9 cellular contexts compared by ENCODE assay signal in the genomic region with DNA sequence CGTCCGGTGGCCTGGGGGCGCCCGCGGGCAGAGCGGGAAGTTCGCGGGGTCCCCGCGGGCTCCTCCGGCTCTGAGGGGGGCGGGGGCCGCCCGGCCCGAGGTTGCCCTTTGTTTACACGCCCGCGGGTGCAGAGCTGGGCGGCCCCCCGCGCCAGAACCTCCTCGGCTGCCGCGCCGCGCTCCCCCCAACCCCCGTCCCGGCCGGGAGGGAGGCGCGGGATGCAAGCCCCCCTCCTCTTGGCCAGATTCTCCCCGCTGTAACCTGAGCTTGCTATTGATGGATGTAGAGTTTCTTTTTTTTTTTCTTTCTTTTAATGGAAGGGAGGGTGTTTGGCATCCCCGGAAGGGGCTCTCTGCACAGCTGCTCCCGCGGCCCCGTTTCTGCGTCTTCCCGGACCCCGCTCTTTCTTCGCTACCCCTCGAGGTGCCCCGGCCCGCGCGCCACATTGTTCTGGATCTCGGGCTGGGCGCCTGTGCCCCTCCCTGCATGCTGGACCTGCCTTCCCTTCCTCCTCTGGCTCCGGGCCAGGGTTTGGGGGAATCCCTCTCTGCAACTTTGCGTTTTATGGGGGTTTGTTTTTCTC. TPM values are rescaled to one million over a fixed set of nuclear protein-coding genes. Genes with fewer than 3 reads are reported as not detected.
A peak's percentile ranks its signal among the peaks of the same experiment; 100 is the strongest.
DNase-seq lines count a peak whose midpoint lies in the region; ATAC-seq and TF ChIP-seq lines count a peak whose summit lies in the region.
"Had no signal": no experiment of that assay in that cellular context is flagged by ENCODE, and none has a peak within 500 bp of the region (broad histone marks: within the 10 kb centered on the region; RNA-seq: fewer than 3 reads in every experiment).

No MANE protein-coding gene starts in this region.

- TF ChIP-seq CTCF in fibroblast of lung (conservative IDR thresholded peaks at IDR 0.05 in 1 of 2, IDR thresholded peaks at IDR 0.05 in 1 of 2; ENCODE audit: low read depth in 1 of 2, low read length in 2 of 2), result no peak

- peak; percentile 8 for ATAC-seq in HG02571 (IDR thresholded peaks at IDR 0.05; ENCODE audit: unreplicated experiment)
- no peak for ATAC-seq in HG03159 (IDR thresholded peaks at IDR 0.05; ENCODE audit: unreplicated experiment)

- peak overlapping the region; percentile 99 for H3K4me3 ChIP-seq in SJCRH30
- H3K4me3 ChIP-seq in fibroblast of lung (replicated peaks in 1 of 4; ENCODE audit: control extremely low read depth in 1 of 4, insufficient read depth in 1 of 4, low read depth in 3 of 4, low read length in 4 of 4), result peak overlapping the region; percentile 46 to 62 (median 54)
- peak overlapping the region; percentile 61 for H3K4me3 ChIP-seq in skeletal muscle cell (ENCODE audit: low read depth, low read length)

- H3K4me2 ChIP-seq in fibroblast of lung (ENCODE audit: extremely low read depth, insufficient read depth, low read length), result peak overlapping the region; percentile 74

- no peaks in the 10 kb centered on the region for H3K79me2 ChIP-seq in fibroblast of lung (ENCODE audit: control insufficient read depth, insufficient read depth, low read length)

- in situ Hi-C loops in Caki2 (cut with HindIII; ENCODE audit: low pct_unique_long_range_greater_than_20kb, low sequenced_read_pairs), result no loop called here

- peaks cover 40% of the 10 kb centered on the region for H3K36me3 ChIP-seq in SJCRH30
- peaks cover 1% of the 10 kb centered on the region for H3K36me3 ChIP-seq in fibroblast of lung (ENCODE audit: control insufficient read depth, insufficient read depth, low read length)

- H3K4me1 ChIP-seq in SJCRH30 (peaks cover 11% of the 10 kb centered on the region), fibroblast of lung (ENCODE audit: control insufficient read depth, extremely low read depth, insufficient read depth, low read length) (peaks cover 2% of the 10 kb centered on the region)

- H3K9me3 ChIP-seq in SJCRH30 (replicated peaks), result no peaks in the 10 kb centered on the region
- H3K9me3 ChIP-seq in fibroblast of lung (ENCODE audit: control insufficient read depth, insufficient read depth, low read depth, low read length), result no peaks in the 10 kb centered on the region

- H3K9ac ChIP-seq in fibroblast of lung (ENCODE audit: insufficient read depth, low read length), result peak overlapping the region; percentile 13

- peaks cover 16% of the 10 kb centered on the region for H3K27me3 ChIP-seq in SJCRH30
- peaks cover 35% of the 10 kb centered on the region for H3K27me3 ChIP-seq in fibroblast of lung (ENCODE audit: control insufficient read depth, insufficient read depth, low read length)

- no peak overlapping the region for H2AFZ ChIP-seq in fibroblast of lung (ENCODE audit: low read length)

- no peaks in the 10 kb centered on the region for H4K20me1 ChIP-seq in fibroblast of lung (ENCODE audit: control insufficient read depth, extremely low read depth, insufficient read depth, low read length)

- peak; percentile 26 for DNase-seq in Caki2 (ENCODE audit: low read depth)
- DNase-seq in SJCRH30, result peak; percentile 76 to 77
- DNase-seq in fibroblast of lung (ENCODE audit: low read depth in 2 of 2), result no peak
- no peak for DNase-seq in skeletal muscle cell (ENCODE audit: low read depth)
- no peak for DNase-seq in stimulated activated CD4-positive, alpha-beta T cell treated with anti-CD3 and anti-CD28 coated beads, Interleukin-1b, Interleukin-23, amount 100 ng/mL, for 48 hours
- DNase-seq in activated CD4-positive, CD25-positive, alpha-beta regulatory T cell treated with anti-CD3 and anti-CD28 coated beads, Interleukin-2, amount 50 U/mL, for 72 hours, result no peak

- peak overlapping the region; percentile 62; the same call in 1 of the 2 replicates for H3K27ac ChIP-seq in SJCRH30
- H3K27ac ChIP-seq in fibroblast of lung (ENCODE audit: insufficient read depth, low read length), result no peak overlapping the region

RNA-seq across cellular contexts. Expression of a gene that starts 0.6 kb away (rescaled TPM):
- 14.7 and 18.7 TPM in 2 replicates for total RNA-seq in Caki2 (2014; rRNA removed; shearing (Covaris generic); ENCODE audit: low replicate concordance)
- total RNA-seq in SJCRH30 (2014; rRNA removed; shearing (Covaris generic)), result 88.0 and 90.0 TPM in 2 replicates
- total RNA-seq in fibroblast of lung, result 0.83 and 1.3 TPM in 2 replicates
- polyA plus RNA-seq in fibroblast of lung, result 0.77 and 1.3 TPM in 2 replicates
- polyA plus RNA-seq in fibroblast of lung (2012), result 0.91 and 2.2 TPM in 2 replicates
- 0.35 and 3.1 TPM in 2 replicates for polyA minus RNA-seq in fibroblast of lung (ENCODE audit: low replicate concordance)

RNA-seq across cellular contexts. Expression of a gene that starts 18.3 kb away (rescaled TPM):
- total RNA-seq in Caki2 (2014; rRNA removed; shearing (Covaris generic); ENCODE audit: low replicate concordance), result 19.8 and 22.8 TPM in 2 replicates
- total RNA-seq in SJCRH30 (2014; rRNA removed; shearing (Covaris generic)), result 8.2 and 11.3 TPM in 2 replicates
- 3.3 and 4.0 TPM in 2 replicates for total RNA-seq in fibroblast of lung
- 0.19 and 0.41 TPM in 2 replicates for polyA plus RNA-seq in fibroblast of lung
- 4.9 and 5.2 TPM in 2 replicates for polyA plus RNA-seq in fibroblast of lung (2012)
- polyA minus RNA-seq in fibroblast of lung (ENCODE audit: low replicate concordance), result 1.5 and 6.8 TPM in 2 replicates

RNA-seq across cellular contexts. Expression of a gene that starts 47.9 kb away (rescaled TPM):
- total RNA-seq in Caki2 (2014; rRNA removed; shearing (Covaris generic); ENCODE audit: low replicate concordance), result not detected in 2 replicates
- not detected in 2 replicates for total RNA-seq in SJCRH30 (2014; rRNA removed; shearing (Covaris generic))
- total RNA-seq in fibroblast of lung, result not detected in 2 replicates
- polyA plus RNA-seq in fibroblast of lung, result not detected in 2 replicates
- polyA plus RNA-seq in fibroblast of lung (2012), result not detected in 2 replicates
- polyA minus RNA-seq in fibroblast of lung (ENCODE audit: low replicate concordance), result not detected in 2 replicates
- total RNA-seq: T-helper 1 cell treated with Interleukin-12 subunit alpha and Interleukin-12 subunit beta and Interleukin-4 antibody, amounts not matched to agents 30 ng/mL and 1 ng/mL, for 36 hours had no signal

Comparison
In these comparisons a context has a peak if more than half of its experiments do, and no peak if none do; other contexts are left out.
1. DNase-seq: peak in Caki2 (single experiment) and SJCRH30 (2 of 2); none in fibroblast of lung (0 of 2), skeletal muscle cell (single experiment), stimulated activated CD4-positive, alpha-beta T cell treated with anti-CD3 and anti-CD28 coated beads, Interleukin-1b, Interleukin-23, amount 100 ng/mL, for 48 hours (single experiment) and activated CD4-positive, CD25-positive, alpha-beta regulatory T cell treated with anti-CD3 and anti-CD28 coated beads, Interleukin-2, amount 50 U/mL, for 72 hours (single experiment).
2. Peak in every context shown above with its lines, with median percentiles within 50 percentile points of each other: H3K4me3 ChIP-seq.